In the genomic region with DNA sequence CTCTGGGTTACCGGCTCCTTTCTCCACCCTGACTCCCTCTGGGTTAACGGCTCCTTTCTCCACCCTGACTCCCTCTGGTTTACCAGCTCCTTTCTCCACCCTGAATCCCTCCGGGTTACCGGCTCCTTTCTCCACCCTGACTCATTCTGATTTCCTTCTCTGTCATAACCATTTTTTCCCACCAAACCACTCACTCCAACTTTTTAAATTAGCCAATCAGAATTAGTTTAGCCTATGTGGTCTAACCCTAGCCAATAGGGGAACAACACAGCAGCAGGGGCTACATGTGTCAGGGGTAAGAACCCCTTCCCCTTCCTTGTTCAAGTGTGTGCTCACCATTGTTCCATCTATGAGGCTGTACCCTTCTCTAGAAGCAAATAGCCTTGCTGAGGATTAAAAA, we compare ENCODE assay signal across 2 cellular contexts.
TF ChIP-seq lines count a peak whose summit lies in the region.

No MANE protein-coding gene starts in this region.

TF ChIP-seq in GM23338, 12 proteins besides CTCF, POLR2A, EP300 and RAD21 (continued from another document):
- TF ChIP-seq, protein P1, sequence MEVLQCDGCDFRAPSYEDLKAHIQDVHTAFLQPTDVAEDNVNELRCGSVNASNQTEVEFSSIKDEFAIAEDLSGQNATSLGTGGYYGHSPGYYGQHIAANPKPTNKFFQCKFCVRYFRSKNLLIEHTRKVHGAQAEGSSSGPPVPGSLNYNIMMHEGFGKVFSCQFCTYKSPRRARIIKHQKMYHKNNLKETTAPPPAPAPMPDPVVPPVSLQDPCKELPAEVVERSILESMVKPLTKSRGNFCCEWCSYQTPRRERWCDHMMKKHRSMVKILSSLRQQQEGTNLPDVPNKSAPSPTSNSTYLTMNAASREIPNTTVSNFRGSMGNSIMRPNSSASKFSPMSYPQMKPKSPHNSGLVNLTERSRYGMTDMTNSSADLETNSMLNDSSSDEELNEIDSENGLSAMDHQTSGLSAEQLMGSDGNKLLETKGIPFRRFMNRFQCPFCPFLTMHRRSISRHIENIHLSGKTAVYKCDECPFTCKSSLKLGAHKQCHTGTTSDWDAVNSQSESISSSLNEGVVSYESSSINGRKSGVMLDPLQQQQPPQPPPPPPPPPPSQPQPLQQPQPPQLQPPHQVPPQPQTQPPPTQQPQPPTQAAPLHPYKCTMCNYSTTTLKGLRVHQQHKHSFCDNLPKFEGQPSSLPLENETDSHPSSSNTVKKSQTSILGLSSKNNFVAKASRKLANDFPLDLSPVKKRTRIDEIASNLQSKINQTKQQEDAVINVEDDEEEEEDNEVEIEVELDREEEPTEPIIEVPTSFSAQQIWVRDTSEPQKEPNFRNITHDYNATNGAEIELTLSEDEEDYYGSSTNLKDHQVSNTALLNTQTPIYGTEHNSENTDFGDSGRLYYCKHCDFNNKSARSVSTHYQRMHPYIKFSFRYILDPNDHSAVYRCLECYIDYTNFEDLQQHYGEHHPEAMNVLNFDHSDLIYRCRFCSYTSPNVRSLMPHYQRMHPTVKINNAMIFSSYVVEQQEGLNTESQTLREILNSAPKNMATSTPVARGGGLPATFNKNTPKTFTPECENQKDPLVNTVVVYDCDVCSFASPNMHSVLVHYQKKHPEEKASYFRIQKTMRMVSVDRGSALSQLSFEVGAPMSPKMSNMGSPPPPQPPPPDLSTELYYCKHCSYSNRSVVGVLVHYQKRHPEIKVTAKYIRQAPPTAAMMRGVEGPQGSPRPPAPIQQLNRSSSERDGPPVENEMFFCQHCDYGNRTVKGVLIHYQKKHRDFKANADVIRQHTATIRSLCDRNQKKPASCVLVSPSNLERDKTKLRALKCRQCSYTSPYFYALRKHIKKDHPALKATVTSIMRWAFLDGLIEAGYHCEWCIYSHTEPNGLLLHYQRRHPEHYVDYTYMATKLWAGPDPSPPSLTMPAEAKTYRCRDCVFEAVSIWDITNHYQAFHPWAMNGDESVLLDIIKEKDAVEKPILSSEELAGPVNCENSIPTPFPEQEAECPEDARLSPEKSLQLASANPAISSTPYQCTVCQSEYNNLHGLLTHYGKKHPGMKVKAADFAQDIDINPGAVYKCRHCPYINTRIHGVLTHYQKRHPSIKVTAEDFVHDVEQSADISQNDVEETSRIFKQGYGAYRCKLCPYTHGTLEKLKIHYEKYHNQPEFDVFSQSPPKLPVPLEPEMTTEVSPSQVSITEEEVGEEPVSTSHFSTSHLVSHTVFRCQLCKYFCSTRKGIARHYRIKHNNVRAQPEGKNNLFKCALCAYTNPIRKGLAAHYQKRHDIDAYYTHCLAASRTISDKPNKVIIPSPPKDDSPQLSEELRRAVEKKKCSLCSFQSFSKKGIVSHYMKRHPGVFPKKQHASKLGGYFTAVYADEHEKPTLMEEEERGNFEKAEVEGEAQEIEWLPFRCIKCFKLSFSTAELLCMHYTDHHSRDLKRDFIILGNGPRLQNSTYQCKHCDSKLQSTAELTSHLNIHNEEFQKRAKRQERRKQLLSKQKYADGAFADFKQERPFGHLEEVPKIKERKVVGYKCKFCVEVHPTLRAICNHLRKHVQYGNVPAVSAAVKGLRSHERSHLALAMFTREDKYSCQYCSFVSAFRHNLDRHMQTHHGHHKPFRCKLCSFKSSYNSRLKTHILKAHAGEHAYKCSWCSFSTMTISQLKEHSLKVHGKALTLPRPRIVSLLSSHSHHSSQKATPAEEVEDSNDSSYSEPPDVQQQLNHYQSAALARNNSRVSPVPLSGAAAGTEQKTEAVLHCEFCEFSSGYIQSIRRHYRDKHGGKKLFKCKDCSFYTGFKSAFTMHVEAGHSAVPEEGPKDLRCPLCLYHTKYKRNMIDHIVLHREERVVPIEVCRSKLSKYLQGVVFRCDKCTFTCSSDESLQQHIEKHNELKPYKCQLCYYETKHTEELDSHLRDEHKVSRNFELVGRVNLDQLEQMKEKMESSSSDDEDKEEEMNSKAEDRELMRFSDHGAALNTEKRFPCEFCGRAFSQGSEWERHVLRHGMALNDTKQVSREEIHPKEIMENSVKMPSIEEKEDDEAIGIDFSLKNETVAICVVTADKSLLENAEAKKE (CRISPR knock-in tag; IDR thresholded peaks at IDR 0.05): no peak
- no peak for TF ChIP-seq NANOG (IDR thresholded peaks at IDR 0.05; ENCODE audit: borderline replicate concordance)
- no peak for TF ChIP-seq CREB1 (CRISPR knock-in tag; IDR thresholded peaks at IDR 0.05; ENCODE audit: low read depth)
- TF ChIP-seq, protein P2, sequence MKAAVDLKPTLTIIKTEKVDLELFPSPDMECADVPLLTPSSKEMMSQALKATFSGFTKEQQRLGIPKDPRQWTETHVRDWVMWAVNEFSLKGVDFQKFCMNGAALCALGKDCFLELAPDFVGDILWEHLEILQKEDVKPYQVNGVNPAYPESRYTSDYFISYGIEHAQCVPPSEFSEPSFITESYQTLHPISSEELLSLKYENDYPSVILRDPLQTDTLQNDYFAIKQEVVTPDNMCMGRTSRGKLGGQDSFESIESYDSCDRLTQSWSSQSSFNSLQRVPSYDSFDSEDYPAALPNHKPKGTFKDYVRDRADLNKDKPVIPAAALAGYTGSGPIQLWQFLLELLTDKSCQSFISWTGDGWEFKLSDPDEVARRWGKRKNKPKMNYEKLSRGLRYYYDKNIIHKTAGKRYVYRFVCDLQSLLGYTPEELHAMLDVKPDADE (IDR thresholded peaks at IDR 0.05): no peak
- TF ChIP-seq POLR2AphosphoS5 (IDR thresholded peaks at IDR 0.05; ENCODE audit: low read depth): no peak
- TF ChIP-seq, protein P3, sequence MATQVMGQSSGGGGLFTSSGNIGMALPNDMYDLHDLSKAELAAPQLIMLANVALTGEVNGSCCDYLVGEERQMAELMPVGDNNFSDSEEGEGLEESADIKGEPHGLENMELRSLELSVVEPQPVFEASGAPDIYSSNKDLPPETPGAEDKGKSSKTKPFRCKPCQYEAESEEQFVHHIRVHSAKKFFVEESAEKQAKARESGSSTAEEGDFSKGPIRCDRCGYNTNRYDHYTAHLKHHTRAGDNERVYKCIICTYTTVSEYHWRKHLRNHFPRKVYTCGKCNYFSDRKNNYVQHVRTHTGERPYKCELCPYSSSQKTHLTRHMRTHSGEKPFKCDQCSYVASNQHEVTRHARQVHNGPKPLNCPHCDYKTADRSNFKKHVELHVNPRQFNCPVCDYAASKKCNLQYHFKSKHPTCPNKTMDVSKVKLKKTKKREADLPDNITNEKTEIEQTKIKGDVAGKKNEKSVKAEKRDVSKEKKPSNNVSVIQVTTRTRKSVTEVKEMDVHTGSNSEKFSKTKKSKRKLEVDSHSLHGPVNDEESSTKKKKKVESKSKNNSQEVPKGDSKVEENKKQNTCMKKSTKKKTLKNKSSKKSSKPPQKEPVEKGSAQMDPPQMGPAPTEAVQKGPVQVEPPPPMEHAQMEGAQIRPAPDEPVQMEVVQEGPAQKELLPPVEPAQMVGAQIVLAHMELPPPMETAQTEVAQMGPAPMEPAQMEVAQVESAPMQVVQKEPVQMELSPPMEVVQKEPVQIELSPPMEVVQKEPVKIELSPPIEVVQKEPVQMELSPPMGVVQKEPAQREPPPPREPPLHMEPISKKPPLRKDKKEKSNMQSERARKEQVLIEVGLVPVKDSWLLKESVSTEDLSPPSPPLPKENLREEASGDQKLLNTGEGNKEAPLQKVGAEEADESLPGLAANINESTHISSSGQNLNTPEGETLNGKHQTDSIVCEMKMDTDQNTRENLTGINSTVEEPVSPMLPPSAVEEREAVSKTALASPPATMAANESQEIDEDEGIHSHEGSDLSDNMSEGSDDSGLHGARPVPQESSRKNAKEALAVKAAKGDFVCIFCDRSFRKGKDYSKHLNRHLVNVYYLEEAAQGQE (IDR thresholded peaks at IDR 0.05; ENCODE audit: unreplicated experiment): no peak
TF ChIP-seq in GM23338: peak in this region for 0.

TF ChIP-seq in K562, 482 proteins besides CTCF, POLR2A, EP300 and RAD21 (continued from another document):
- TF ChIP-seq, protein P4, sequence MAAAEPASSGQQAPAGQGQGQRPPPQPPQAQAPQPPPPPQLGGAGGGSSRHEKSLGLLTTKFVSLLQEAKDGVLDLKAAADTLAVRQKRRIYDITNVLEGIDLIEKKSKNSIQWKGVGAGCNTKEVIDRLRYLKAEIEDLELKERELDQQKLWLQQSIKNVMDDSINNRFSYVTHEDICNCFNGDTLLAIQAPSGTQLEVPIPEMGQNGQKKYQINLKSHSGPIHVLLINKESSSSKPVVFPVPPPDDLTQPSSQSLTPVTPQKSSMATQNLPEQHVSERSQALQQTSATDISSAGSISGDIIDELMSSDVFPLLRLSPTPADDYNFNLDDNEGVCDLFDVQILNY (CRISPR knock-in tag; IDR thresholded peaks at IDR 0.05): no peak
- no peak for TF ChIP-seq ZNF232 (CRISPR knock-in tag; IDR thresholded peaks at IDR 0.05)
